15 cellular contexts compared by ENCODE assay signal in genomic region chr13:67742478-67742877, GRCh38.
A peak's percentile ranks its signal among the peaks of the same experiment; 100 is the strongest.
DNase-seq lines count a peak whose midpoint lies in the region; ATAC-seq, FAIRE-seq and TF ChIP-seq lines count a peak whose summit lies in the region.
"Had no signal": no experiment of that assay in that cellular context is flagged by ENCODE, and none has a peak within 500 bp of the region (broad histone marks: within the 10 kb centered on the region; RNA-seq: fewer than 3 reads in every experiment).

No MANE protein-coding gene starts in this region.

- H3K27me3 ChIP-seq in OCI-LY3 (ENCODE audit: low read depth, low read length), result no peaks in the 10 kb centered on the region
- H3K27me3 ChIP-seq in H1 (replicated peaks in 1 of 4; ENCODE audit: control insufficient read depth in 3 of 4, extremely low read depth in 1 of 4, insufficient read depth in 3 of 4, low read length in 3 of 4), result no peaks in the 10 kb centered on the region
- H3K27me3 ChIP-seq in neuron (ENCODE audit: insufficient read depth, low read length), result no peaks in the 10 kb centered on the region
- H3K27me3 ChIP-seq in suprapubic skin, result no peaks in the 10 kb centered on the region
- no peaks in the 10 kb centered on the region for H3K27me3 ChIP-seq in WERI-Rb-1 (ENCODE audit: insufficient read depth, low read depth, severe bottlenecking)
- H3K27me3 ChIP-seq: BLaER1 had no signal

- H3K56ac ChIP-seq in H1 (replicated peaks; ENCODE audit: insufficient read length, low read depth, low read length), result no peak overlapping the region

- TF ChIP-seq CTCF in OCI-LY3 (IDR thresholded peaks at IDR 0.05; ENCODE audit: low read depth, low read length), result no peak
- no peak for TF ChIP-seq CTCF in H1 (IDR thresholded peaks at IDR 0.05; ENCODE audit: control extremely low read depth in 1 of 3, insufficient read depth in 1 of 3, low read depth in 1 of 3, low read length in 3 of 3)
- no peak for TF ChIP-seq CTCF in suprapubic skin (IDR thresholded peaks at IDR 0.05)
- no peak for TF ChIP-seq CTCF in WERI-Rb-1 (IDR thresholded peaks at IDR 0.05; ENCODE audit: low read depth, low read length)

- H3K27ac ChIP-seq in OCI-LY3 (ENCODE audit: low read length) (no peak overlapping the region), H1 (ENCODE audit: low read depth, low read length) (no peak overlapping the region), suprapubic skin (no peak overlapping the region), WERI-Rb-1 (no peak overlapping the region)
- H3K27ac ChIP-seq: BLaER1 had no signal

- 0 out of 2 replicates have a peak overlapping the region, but pooled peaks have one; percentile 33 for H2BK15ac ChIP-seq in H1 (ENCODE audit: low read length)

- H3K4me1 ChIP-seq in OCI-LY3 (ENCODE audit: low read length) (no peaks in the 10 kb centered on the region), H1 (replicated peaks in 1 of 4; ENCODE audit: control insufficient read depth in 3 of 4, insufficient read depth in 4 of 4, low read length in 3 of 4) (peaks cover 0 to 3% (median 0%) of the 10 kb centered on the region in 4 experiments; a peak in 1 of 7 replicates), neuron (ENCODE audit: insufficient read depth, low read length) (peaks cover 19% of the 10 kb centered on the region), suprapubic skin (no peaks in the 10 kb centered on the region)
- H3K4me1 ChIP-seq: BLaER1, Caco-2 had no signal

- H3K9me3 ChIP-seq in OCI-LY3 (ENCODE audit: insufficient read depth, low read length), result no peaks in the 10 kb centered on the region
- no peaks in the 10 kb centered on the region for H3K9me3 ChIP-seq in H1 (ENCODE audit: insufficient read depth in 2 of 2, low read depth in 1 of 2, low read length in 1 of 2)
- H3K9me3 ChIP-seq in neuron (ENCODE audit: low read length), result no peaks in the 10 kb centered on the region
- no peaks in the 10 kb centered on the region for H3K9me3 ChIP-seq in suprapubic skin
- no peaks in the 10 kb centered on the region for H3K9me3 ChIP-seq in WERI-Rb-1 (ENCODE audit: severe bottlenecking)
- H3K9me3 ChIP-seq: BLaER1, Caco-2 had no signal

- H3K4me2 ChIP-seq in OCI-LY3 (ENCODE audit: low read length) (no peak overlapping the region), H1 (ENCODE audit: insufficient read depth in 1 of 2, low read depth in 2 of 2, low read length in 2 of 2) (no peak overlapping the region)
- H3K4me2 ChIP-seq: BLaER1 had no signal

- no peak overlapping the region for H4K91ac ChIP-seq in H1 (replicated peaks; ENCODE audit: insufficient read length, low read length)

- no peak for TF ChIP-seq RAD21 in H1 (IDR thresholded peaks at IDR 0.05 in 1 of 2, conservative IDR thresholded peaks at IDR 0.05 in 1 of 2; ENCODE audit: low read depth in 2 of 2, low read length in 2 of 2)

- H3K14ac ChIP-seq in H1 (ENCODE audit: insufficient read length), result no peak overlapping the region

- H3K4ac ChIP-seq in H1 (replicated peaks; ENCODE audit: insufficient read length, low read depth, low read length), result no peak overlapping the region

- CTCF ChIA-PET in H1 (lab: Charles Lee; ENCODE audit: partially characterized antibody), result interaction anchor here (0.8 kb wide), 1 partner anchor 15 kb away, joined by 3 read pairs; no protein-coding TSS in a partner anchor

- H2AFZ ChIP-seq in OCI-LY3 (ENCODE audit: low read depth, low read length) (0 out of 2 replicates have a peak overlapping the region, but pooled peaks have one; percentile 17), H1 (ENCODE audit: low read length) (no peak overlapping the region), neuron (ENCODE audit: low read depth, low read length) (peak overlapping the region; percentile 73)

- no peak for ATAC-seq in HG02571 (IDR thresholded peaks at IDR 0.05; ENCODE audit: unreplicated experiment)
- ATAC-seq: HCT116 had no signal

- H3K9ac ChIP-seq in OCI-LY3 (ENCODE audit: low read length), result no peak overlapping the region
- no peak overlapping the region for H3K9ac ChIP-seq in H1 (replicated peaks in 1 of 4; ENCODE audit: extremely low read depth in 1 of 4, low read depth in 3 of 4, low read length in 3 of 4)
- H3K9ac ChIP-seq: BLaER1 had no signal

- H3K36me3 ChIP-seq in OCI-LY3 (replicated peaks; ENCODE audit: low read depth, low read length) (no peaks in the 10 kb centered on the region), H1 (ENCODE audit: control insufficient read depth in 2 of 4, insufficient read depth in 4 of 4, low read length in 3 of 4) (no peaks in the 10 kb centered on the region), neuron (ENCODE audit: insufficient read depth, low read length) (no peaks in the 10 kb centered on the region), suprapubic skin (no peaks in the 10 kb centered on the region), WERI-Rb-1 (no peaks in the 10 kb centered on the region)
- H3K36me3 ChIP-seq: BLaER1 had no signal

- no peak overlapping the region for H2BK120ac ChIP-seq in H1 (replicated peaks; ENCODE audit: low read depth, low read length)

- H3K23me2 ChIP-seq in H1 (ENCODE audit: low read depth, low read length), result no peaks in the 10 kb centered on the region

- H2BK5ac ChIP-seq in H1 (ENCODE audit: low read depth, low read length), result no peak overlapping the region

- DNase-seq in H1 (ENCODE audit: low read depth in 1 of 2, low spot score in 2 of 2) (no peak), suprapubic skin (ENCODE audit: low spot score in 2 of 2) (no peak), WERI-Rb-1 (no peak)
- DNase-seq: Caco-2; CD8-positive, alpha-beta memory T cell; DND-41; GDM1 had no signal

- no peak overlapping the region for H3K18ac ChIP-seq in H1 (ENCODE audit: extremely low read depth, low read length)

- POLR2A ChIA-PET in H1 (lab: Charles Lee; ENCODE audit: partially characterized antibody), result no interaction called here

- no peaks in the 10 kb centered on the region for H3K79me2 ChIP-seq in OCI-LY3 (ENCODE audit: low read length)
- H3K79me2 ChIP-seq in H1 (ENCODE audit: control insufficient read depth in 1 of 2, insufficient read depth in 2 of 2, low read length in 2 of 2), result no peaks in the 10 kb centered on the region

- no peak overlapping the region for H2BK12ac ChIP-seq in H1 (ENCODE audit: low read depth, low read length)

- TF ChIP-seq EP300 in H1 (IDR thresholded peaks at IDR 0.05; ENCODE audit: borderline replicate concordance in 1 of 2, low read depth in 2 of 2, low read length in 2 of 2), result no peak
- TF ChIP-seq EP300 in suprapubic skin (IDR thresholded peaks at IDR 0.05), result no peak

- WGBS in H1 (ENCODE audit: extremely low coverage in 1 of 2, insufficient coverage in 1 of 2, insufficient read length in 1 of 2, insufficient replicate concordance in 2 of 2, low coverage in 1 of 2, low lambda C conversion rate in 2 of 2, missing lambda C conversion rate in 1 of 2), 2 experiments, result 79% methylated on average over 2 of the region's 2 CpGs; no CpG with 5 or more reads in 1 of the 2 experiments
- 42% methylated on average over 2 of the region's 2 CpGs for WGBS in suprapubic skin

- no peak for FAIRE-seq in H1 (lab: Jason Lieb, UNC)
- FAIRE-seq: GM12892, GM19239, H54 had no signal

- no peak for TF ChIP-seq POLR2A in H1 (IDR thresholded peaks at IDR 0.05; ENCODE audit: control extremely low read depth in 1 of 2, low read depth in 2 of 2, low read length in 2 of 2)
- no peak for TF ChIP-seq POLR2A in suprapubic skin (IDR thresholded peaks at IDR 0.05)

- no peaks in the 10 kb centered on the region for H3K79me1 ChIP-seq in H1 (ENCODE audit: low read depth, low read length)

- no peak overlapping the region for H2AK5ac ChIP-seq in H1 (ENCODE audit: low read depth, low read length)

- H4K8ac ChIP-seq in H1 (ENCODE audit: extremely low read depth, insufficient read depth, low read length), result no peak overlapping the region

- no peak overlapping the region for H3K23ac ChIP-seq in H1 (ENCODE audit: insufficient read length)

- H4K20me1 ChIP-seq in OCI-LY3 (ENCODE audit: insufficient read depth, low read length) (no peaks in the 10 kb centered on the region), H1 (replicated peaks in 1 of 2; ENCODE audit: control insufficient read depth in 1 of 2, insufficient read depth in 2 of 2, low read length in 2 of 2) (no peaks in the 10 kb centered on the region)
- H4K20me1 ChIP-seq: BLaER1 had no signal

- H3K4me3 ChIP-seq in OCI-LY3 (ENCODE audit: low read length), result no peak overlapping the region
- no peak overlapping the region for H3K4me3 ChIP-seq in H1 (ENCODE audit: extremely low read depth in 1 of 4, insufficient read depth in 2 of 4, low read depth in 3 of 4, low read length in 4 of 4)
- H3K4me3 ChIP-seq in neuron (ENCODE audit: low read length), result no peak overlapping the region
- no peak overlapping the region for H3K4me3 ChIP-seq in suprapubic skin
- no peak overlapping the region for H3K4me3 ChIP-seq in WERI-Rb-1 (ENCODE audit: low read depth, low read length)
- H3K4me3 ChIP-seq: BLaER1 had no signal

- H2BK20ac ChIP-seq in H1 (ENCODE audit: low read length), result no peak overlapping the region

- H4K5ac ChIP-seq in H1 (ENCODE audit: insufficient read length, low read depth, low read length), result no peak overlapping the region

TF ChIP-seq in H1, 55 proteins besides CTCF, POLR2A, EP300 and RAD21 (continues in another document):
- TF ChIP-seq E2F6 (IDR thresholded peaks at IDR 0.05), result no peak
